ENCODE assay signal across 9 cellular contexts in the genomic region with DNA sequence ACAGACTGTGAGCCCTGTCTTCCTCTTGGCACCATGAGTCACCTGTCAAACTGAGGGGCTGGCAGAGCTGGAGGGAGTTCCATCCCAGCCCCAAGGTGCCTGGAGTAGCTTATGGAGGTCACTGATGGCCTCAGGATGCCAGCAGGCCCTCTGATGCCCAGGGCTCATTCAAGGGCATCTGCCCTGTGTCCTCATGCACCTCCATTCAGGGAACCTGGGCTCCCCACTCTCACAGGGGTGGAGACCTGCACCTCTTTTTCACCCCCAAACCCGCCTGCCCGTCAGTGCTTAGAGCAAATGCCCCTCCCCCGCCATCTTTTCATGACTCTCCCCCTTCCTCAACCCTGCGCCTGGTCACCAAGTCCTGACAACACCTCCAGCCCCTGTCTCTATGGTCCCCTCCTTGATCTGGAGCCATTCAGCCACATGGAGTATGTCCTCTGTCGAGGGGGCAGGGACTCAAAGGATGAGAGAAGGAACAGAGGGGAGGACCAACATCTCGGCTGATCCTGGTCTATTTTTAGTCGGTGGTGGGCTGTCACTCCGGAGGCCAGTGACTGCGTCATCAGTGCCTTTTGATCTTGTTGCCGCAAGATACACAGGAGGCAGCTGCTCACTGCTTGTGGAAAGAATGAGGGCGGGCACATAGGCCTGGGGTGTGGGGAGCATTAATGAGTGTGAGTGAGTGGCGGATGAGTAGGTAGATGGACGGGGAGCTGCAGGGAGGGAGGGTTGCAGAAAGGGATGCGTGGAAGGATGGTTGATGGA.
DNase-seq lines count a peak whose midpoint lies in the region; ATAC-seq and TF ChIP-seq lines count a peak whose summit lies in the region.
"Had no signal": no experiment of that assay in that cellular context is flagged by ENCODE, and none has a peak within 500 bp of the region (broad histone marks: within the 10 kb centered on the region; RNA-seq: fewer than 3 reads in every experiment).

No MANE protein-coding gene starts in this region.

- 69 to 72% methylated on average over 10 to 14 of the region's 14 CpGs for WGBS in esophagus squamous epithelium, 2 donors

- TF ChIP-seq POLR2A in esophagus squamous epithelium (IDR thresholded peaks at IDR 0.05) = no peak

- H3K27ac ChIP-seq in esophagus squamous epithelium (peak overlapping the region in 3 of 4 donors; percentile 18 to 77 (median 69)), osteoblast (ENCODE audit: low read depth, low read length) (no peak overlapping the region)

- H3K9me3 ChIP-seq in esophagus squamous epithelium = peaks cover 0 to 17% (median 12%) of the 10 kb centered on the region in 3 donors
- H3K9me3 ChIP-seq in osteoblast (ENCODE audit: low read depth, low read length) = peaks cover 7% of the 10 kb centered on the region

- H3K4me1 ChIP-seq in esophagus squamous epithelium (peaks cover 11 to 45% (median 19%) of the 10 kb centered on the region in 3 donors), osteoblast (ENCODE audit: insufficient read depth, low read length) (peaks cover 2% of the 10 kb centered on the region)

- H3K79me2 ChIP-seq in osteoblast (ENCODE audit: insufficient read depth, low read length) = no peaks in the 10 kb centered on the region

- no peak for ATAC-seq in HG03095 (IDR thresholded peaks at IDR 0.05; ENCODE audit: unreplicated experiment)
- ATAC-seq in HG03097 (IDR thresholded peaks at IDR 0.05; ENCODE audit: low FRiP score, unreplicated experiment) = no peak

- H3K27me3 ChIP-seq in esophagus squamous epithelium (no peaks in the 10 kb centered on the region), osteoblast (ENCODE audit: insufficient read depth, low read length) (peaks cover 20% of the 10 kb centered on the region)
- H3K27me3 ChIP-seq: stomach had no signal

- H3K4me3 ChIP-seq in esophagus squamous epithelium (no peak overlapping the region), osteoblast (ENCODE audit: insufficient read depth, low read length) (no peak overlapping the region)

- no peak overlapping the region for H2AFZ ChIP-seq in osteoblast (ENCODE audit: low read length)

- H3K36me3 ChIP-seq in esophagus squamous epithelium = no peaks in the 10 kb centered on the region
- no peaks in the 10 kb centered on the region for H3K36me3 ChIP-seq in osteoblast (ENCODE audit: insufficient read depth, low read length)
- H3K36me3 ChIP-seq: stomach had no signal

- DNase-seq in COLO668 (lab: John Stamatoyannopoulos, UW; ENCODE audit: unreplicated experiment) = peak; percentile 7
- DNase-seq in M059J (ENCODE audit: low read depth) = peak; percentile 35
- DNase-seq in esophagus squamous epithelium (lab: John Stamatoyannopoulos, UW) = no peak
- DNase-seq in osteoblast (ENCODE audit: insufficient read length, low spot score, missing footprints) = peak; percentile 75
- DNase-seq in activated CD4-positive, CD25-positive, alpha-beta regulatory T cell treated with anti-CD3 and anti-CD28 coated beads, Interleukin-2, amount 50 U/mL, for 72 hours = no peak
- DNase-seq: NCI-H2029, stomach had no signal

- intact Hi-C loops in esophagus squamous epithelium (cut with DNase I) = no loop called here

- no peak overlapping the region for H3K4me2 ChIP-seq in osteoblast (ENCODE audit: insufficient read depth, low read length)

- no peaks in the 10 kb centered on the region for H4K20me1 ChIP-seq in osteoblast (ENCODE audit: insufficient read depth, low read length)

- TF ChIP-seq CTCF in esophagus squamous epithelium (IDR thresholded peaks at IDR 0.05) = no peak
- TF ChIP-seq CTCF in osteoblast (IDR thresholded peaks at IDR 0.05; ENCODE audit: extremely low read depth, low read depth, low read length) = no peak

Comparison
In these comparisons a context has a peak if more than half of its experiments do, and no peak if none do; other contexts are left out.
1. DNase-seq: peak in COLO668 (single experiment), M059J (single experiment) and osteoblast (single experiment); none in esophagus squamous epithelium (single experiment) and activated CD4-positive, CD25-positive, alpha-beta regulatory T cell treated with anti-CD3 and anti-CD28 coated beads, Interleukin-2, amount 50 U/mL, for 72 hours (single experiment).